ENCODE assay signal across 9 cellular contexts in the genomic region with DNA sequence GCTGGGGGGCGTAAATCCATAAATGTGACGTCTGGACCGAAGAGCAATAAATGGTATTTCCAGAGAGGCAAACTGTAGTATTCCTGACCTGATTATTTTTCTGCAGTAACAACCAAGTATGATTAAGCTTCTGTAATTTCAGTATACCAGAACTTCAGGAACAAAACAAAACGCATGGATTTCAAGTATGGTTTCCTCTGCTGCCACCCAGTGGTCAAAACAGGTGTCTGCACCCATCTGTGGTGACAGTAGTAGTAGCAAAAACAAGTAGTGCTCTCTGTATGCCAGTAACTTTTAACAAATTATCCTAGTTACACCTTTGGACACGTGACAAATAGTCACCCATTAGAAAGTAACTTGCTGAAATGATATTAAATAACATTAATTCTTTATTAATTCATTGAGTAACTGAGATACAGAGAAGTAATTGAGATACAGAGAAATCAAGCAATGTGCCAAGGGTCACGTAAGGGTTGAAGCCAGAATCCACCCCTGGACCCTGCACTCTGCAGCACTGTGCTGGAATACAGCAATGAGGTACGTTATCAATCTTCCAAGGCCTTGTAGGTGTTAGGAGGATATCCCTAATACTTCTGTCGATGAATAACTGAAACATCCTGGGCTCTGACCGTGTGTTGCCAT. TPM values are rescaled to one million over a fixed set of nuclear protein-coding genes. Genes with fewer than 3 reads are reported as not detected.
DNase-seq lines count a peak whose midpoint lies in the region; ATAC-seq, FAIRE-seq and TF ChIP-seq lines count a peak whose summit lies in the region.
"Had no signal": no experiment of that assay in that cellular context is flagged by ENCODE, and none has a peak within 500 bp of the region (broad histone marks: within the 10 kb centered on the region; RNA-seq: fewer than 3 reads in every experiment).

No MANE protein-coding gene starts in this region.

- no peak for TF ChIP-seq EP300 in gastroesophageal sphincter (IDR thresholded peaks at IDR 0.05)
- no peak for TF ChIP-seq EP300 in transverse colon (IDR thresholded peaks at IDR 0.05; ENCODE audit: low read depth)

- H3K4me3 ChIP-seq in gastroesophageal sphincter (peak overlapping the region in 1 of 2 donors; percentile 20), pancreas (peak overlapping the region in 1 of 4 donors; percentile 22), transverse colon (peak overlapping the region in 1 of 4 donors; percentile 33)

- in situ Hi-C loops in KBM-7 (cut with MboI; ENCODE audit: low pct_unique_long_range_greater_than_20kb, low sequenced_read_pairs), result no loop called here
- in situ Hi-C loops in transverse colon (cut with MboI; ENCODE audit: low pct_ligation_motif_present in 1 of 4, low pct_unique_long_range_greater_than_20kb in 1 of 4, low sequenced_read_pairs in 3 of 4), result no loop called here

- DNase-seq in CD1c-positive myeloid dendritic cell (ENCODE audit: extremely low spot score), result peak; percentile 83
- peak; percentile 83 for DNase-seq in KBM-7
- peak; percentile 58 for DNase-seq in RPMI8226
- DNase-seq in activated effector memory CD4-positive, alpha-beta T cell treated with anti-CD3 and anti-CD28 coated beads, Interleukin-2, amount 50 U/mL, for 16 hours, result peak; percentile 87
- DNase-seq in pancreas, result peak; percentile 43 to 81 (median 66)
- DNase-seq in transverse colon, result peak; percentile 75

- H3K27me3 ChIP-seq in gastroesophageal sphincter (no peaks in the 10 kb centered on the region), pancreas (no peaks in the 10 kb centered on the region), transverse colon (peaks cover 18% of the 10 kb centered on the region)

- H3K9me3 ChIP-seq in gastroesophageal sphincter (no peaks in the 10 kb centered on the region), pancreas (no peaks in the 10 kb centered on the region), transverse colon (no peaks in the 10 kb centered on the region)

- TF ChIP-seq POLR2A in gastroesophageal sphincter (IDR thresholded peaks at IDR 0.05), result no peak
- no peak for TF ChIP-seq POLR2A in transverse colon (IDR thresholded peaks at IDR 0.05)

- H3K4me1 ChIP-seq in gastroesophageal sphincter, result peaks cover 0 to 19% (median 0%) of the 10 kb centered on the region in 3 donors
- no peaks in the 10 kb centered on the region for H3K4me1 ChIP-seq in pancreas
- peaks cover 0 to 7% (median 0%) of the 10 kb centered on the region in 4 donors for H3K4me1 ChIP-seq in transverse colon

- no peaks in the 10 kb centered on the region for H3K36me3 ChIP-seq in gastroesophageal sphincter
- H3K36me3 ChIP-seq in pancreas, result no peaks in the 10 kb centered on the region
- no peaks in the 10 kb centered on the region for H3K36me3 ChIP-seq in transverse colon

- ATAC-seq in GM19351 (IDR thresholded peaks at IDR 0.05; ENCODE audit: unreplicated experiment) (peak; percentile 71), gastroesophageal sphincter (peak; percentile 59), pancreas (peak; percentile 87 to 96 (median 90))

- 36 to 46% methylated on average over 9 of the region's 9 CpGs for WGBS in gastroesophageal sphincter (ENCODE audit: low coverage in 1 of 2), 2 donors
- WGBS in pancreas, 2 donors, result 41% methylated on average over 9 of the region's 9 CpGs
- WGBS in transverse colon (ENCODE audit: low coverage in 1 of 2), 2 donors, result 43 to 44% methylated on average over 4 to 9 of the region's 9 CpGs

- no peak overlapping the region for H3K27ac ChIP-seq in gastroesophageal sphincter
- no peak overlapping the region for H3K27ac ChIP-seq in pancreas
- no peak overlapping the region for H3K27ac ChIP-seq in transverse colon

- TF ChIP-seq CTCF in gastroesophageal sphincter (IDR thresholded peaks at IDR 0.05), result peak; percentile 80 to 94 (median 86)
- peak; percentile 75 to 92 (median 87) for TF ChIP-seq CTCF in pancreas (IDR thresholded peaks at IDR 0.05)
- peak; percentile 77 to 95 (median 87) for TF ChIP-seq CTCF in transverse colon (IDR thresholded peaks at IDR 0.05)

- intact Hi-C loops in pancreas (cut with DNase I), result no loop called here
- intact Hi-C loops in transverse colon (cut with DNase I; ENCODE audit: low total_unique reads), result no loop called here

- peak; percentile 65 for FAIRE-seq in pancreas (lab: Jason Lieb, UNC)

RNA-seq across cellular contexts. Expression of a gene that starts 7.9 kb away (rescaled TPM):
- total RNA-seq in gastroesophageal sphincter, result not detected
- total RNA-seq in pancreas, result not detected
- not detected for polyA plus RNA-seq in pancreas
- not detected for total RNA-seq in transverse colon
- polyA plus RNA-seq: IgD-negative memory B cell had no signal

RNA-seq across cellular contexts. Expression of a gene that starts 9.8 kb away (rescaled TPM):
- total RNA-seq in gastroesophageal sphincter (10 to 100 TPM; 56.1 to 77.3 (median 60.3) TPM), pancreas (10 to 100 TPM; 26.0 to 37.5 (median 27.1) TPM), transverse colon (10 to 100 TPM; 16.7 to 37.2 (median 30.3) TPM)
- 10 to 100 TPM; 38.1 to 40.6 TPM for polyA plus RNA-seq in pancreas

RNA-seq across cellular contexts. Expression of a gene that starts 16.0 kb away (rescaled TPM):
- total RNA-seq in gastroesophageal sphincter (not detected), pancreas (not detected), transverse colon (not detected)
- under 1 TPM in 1 of 2 donors, not detected in 1; 0.12 TPM for polyA plus RNA-seq in pancreas
- polyA plus RNA-seq: IgD-negative memory B cell had no signal

RNA-seq across cellular contexts. Expression of a gene that starts 50.1 kb away (rescaled TPM):
- total RNA-seq in gastroesophageal sphincter (1 to 10 TPM in 3 of 4 donors, under 1 TPM in 1; 0.81 to 6.0 (median 3.0) TPM), pancreas (under 1 TPM; 0.04 to 0.41 (median 0.13) TPM), transverse colon (1 to 10 TPM in 1 of 4 donors, under 1 TPM in 2, not detected in 1; 0.27 to 3.8 (median 0.64) TPM)
- polyA plus RNA-seq in pancreas, result under 1 TPM; 0.08 to 0.12 TPM
- polyA plus RNA-seq: IgD-negative memory B cell had no signal

RNA-seq across cellular contexts. Expression of a gene that starts 54.8 kb away (rescaled TPM):
- under 1 TPM in 2 of 4 donors, not detected in 2; 0.19 to 0.40 TPM for total RNA-seq in gastroesophageal sphincter
- under 1 TPM; 0.23 to 0.49 (median 0.39) TPM for total RNA-seq in pancreas
- polyA plus RNA-seq in pancreas, result 1 to 10 TPM in 1 of 2 donors, under 1 TPM in 1; 0.76 to 1.2 TPM
- under 1 TPM in 2 of 4 donors, not detected in 2; 0.32 to 0.55 TPM for total RNA-seq in transverse colon
- polyA plus RNA-seq: IgD-negative memory B cell had no signal
